In the genomic region with DNA sequence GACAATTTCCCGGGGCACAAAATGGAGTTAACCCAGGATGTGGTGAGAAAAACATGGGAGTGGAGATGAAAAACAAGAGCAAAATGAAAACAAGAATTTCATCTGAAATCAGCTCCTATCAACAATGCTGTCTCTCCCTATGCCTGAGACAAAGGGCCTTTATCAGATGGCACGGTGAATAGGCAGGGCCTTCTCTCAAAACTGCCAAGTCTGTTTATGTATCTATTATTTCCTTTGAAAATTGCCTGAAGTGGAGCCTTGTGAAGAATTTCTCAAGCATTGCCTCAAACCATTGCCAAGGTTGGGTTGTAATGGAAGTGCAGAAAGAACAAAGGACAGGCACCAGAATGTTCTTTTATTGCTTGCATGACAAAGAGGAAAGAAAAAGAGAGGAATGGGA, we compare ENCODE assay signal across 23 cellular contexts.
"Had no signal": no experiment of that assay in that cellular context is flagged by ENCODE, and none has a peak within 500 bp of the region (broad histone marks: within the 10 kb centered on the region; RNA-seq: fewer than 3 reads in every experiment).

No MANE protein-coding gene starts in this region.

- DNase-seq: activated CD4-positive, alpha-beta T cell treated with anti-CD3 and anti-CD28 coated beads, Interleukin-2, amount 10 ng/mL, durations not matched to agents 7 days and 5 days; activated CD4-positive, CD25-positive, alpha-beta regulatory T cell treated with anti-CD3 and anti-CD28 coated beads, Interleukin-2, amount 50 U/mL, for 72 hours; activated CD8-positive, alpha-beta memory T cell treated with anti-CD3 and anti-CD28 coated beads, Interleukin-2, amount 10 ng/mL, durations not matched to agents 7 days and 5 days; activated CD8-positive, alpha-beta T cell treated with anti-CD3 and anti-CD28 coated beads for 36 hours; activated effector memory CD4-positive, alpha-beta T cell treated with anti-CD3 and anti-CD28 coated beads, Interleukin-2, amount 50 U/mL, for 16 hours; activated naive CD4-positive, alpha-beta T cell treated with anti-CD3 and anti-CD28 coated beads, Interleukin-2, amount 50 U/mL, for 16 hours; activated naive CD8-positive, alpha-beta T cell treated with anti-CD3 and anti-CD28 coated beads, Interleukin-2, amount 50 U/mL, for 24 hours; activated T-cell treated with anti-CD3 and anti-CD28 coated beads for 4 hours; body of pancreas; dermis blood vessel endothelial cell; effector memory CD8-positive, alpha-beta T cell; left ventricle myocardium superior; mammary epithelial cell; ovary; small intestine; stimulated activated CD4-positive, alpha-beta T cell treated with anti-CD3 and anti-CD28 coated beads, Interleukin-2, amount 100 ng/mL, for 24 hours; upper lobe of left lung had no signal

- H3K27ac ChIP-seq: body of pancreas, cardiac muscle cell, neutrophil, ovary, upper lobe of left lung, VCaP had no signal

- ATAC-seq: activated CD8-positive, alpha-beta memory T cell treated with anti-CD3 and anti-CD28 coated beads, Interleukin-2, amount 10 ng/mL, durations not matched to agents 7 days and 5 days; activated CD8-positive, alpha-beta T cell treated with anti-CD3 and anti-CD28 coated beads for 36 hours; activated naive CD8-positive, alpha-beta T cell treated with anti-CD3 and anti-CD28 coated beads, Interleukin-2, amount 50 U/mL, for 24 hours; body of pancreas; effector memory CD8-positive, alpha-beta T cell; esophagus mucosa; left ventricle myocardium superior; sciatic nerve; stimulated activated memory B cell treated with anti-CD40 and anti-IgM and Interleukin-4, amounts not matched to agents 10 μg/mL and 1 μg/mL and 100 μg/mL, for 72 hours had no signal

- H3K27me3 ChIP-seq: body of pancreas, cardiac muscle cell, neutrophil, ovary, upper lobe of left lung had no signal
